Comparison of ENCODE assay signal across 10 cellular contexts in the genomic region with DNA sequence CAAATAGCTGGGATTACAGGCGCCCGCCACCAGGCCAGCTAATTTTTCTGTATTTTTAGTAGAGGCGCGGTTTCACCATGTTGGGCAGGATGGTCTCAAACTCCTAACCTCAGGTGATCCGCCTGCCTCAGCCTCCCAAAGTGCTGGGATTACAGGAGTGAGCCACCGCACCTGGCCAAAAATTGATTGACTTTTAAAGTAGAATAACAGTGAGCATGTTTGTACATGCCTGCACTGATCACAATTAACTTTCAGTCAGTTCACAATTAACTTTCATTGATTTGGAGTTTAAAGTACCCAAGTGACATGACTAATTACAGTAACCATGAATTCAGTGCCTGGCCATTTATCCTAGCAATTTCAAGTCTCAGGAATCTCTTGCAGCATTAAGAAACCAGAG.
DNase-seq lines count a peak whose midpoint lies in the region; ATAC-seq and TF ChIP-seq lines count a peak whose summit lies in the region.
"Had no signal": no experiment of that assay in that cellular context is flagged by ENCODE, and none has a peak within 500 bp of the region (broad histone marks: within the 10 kb centered on the region; RNA-seq: fewer than 3 reads in every experiment).

No MANE protein-coding gene starts in this region.

- ATAC-seq in Right ventricle myocardium inferior (no peak), lower lobe of right lung (no peak), upper lobe of right lung (no peak), GM18498 (IDR thresholded peaks at IDR 0.05; ENCODE audit: unreplicated experiment) (no peak)

- no peaks in the 10 kb centered on the region for H3K9me3 ChIP-seq in left ventricle myocardium inferior (replicated peaks)
- no peaks in the 10 kb centered on the region for H3K9me3 ChIP-seq in adipocyte (ENCODE audit: control insufficient read depth, low read length)
- no peaks in the 10 kb centered on the region for H3K9me3 ChIP-seq in lower lobe of right lung
- H3K9me3 ChIP-seq in upper lobe of right lung, result no peaks in the 10 kb centered on the region

- TF ChIP-seq CTCF in left ventricle myocardium inferior (IDR thresholded peaks at IDR 0.05; ENCODE audit: borderline replicate concordance), result no peak
- no peak for TF ChIP-seq CTCF in lower lobe of right lung (IDR thresholded peaks at IDR 0.05)
- no peak for TF ChIP-seq CTCF in upper lobe of right lung (IDR thresholded peaks at IDR 0.05)

- peaks cover 72% of the 10 kb centered on the region for H3K4me1 ChIP-seq in left ventricle myocardium inferior
- peaks cover 20% of the 10 kb centered on the region for H3K4me1 ChIP-seq in adipocyte (ENCODE audit: control insufficient read depth, insufficient read depth, low read length)
- H3K4me1 ChIP-seq in lower lobe of right lung, result peaks cover 14% of the 10 kb centered on the region
- peaks cover 11% of the 10 kb centered on the region for H3K4me1 ChIP-seq in upper lobe of right lung

- intact Hi-C loops in left ventricle myocardium inferior (cut with micrococcal nuclease), result no loop called here
- intact Hi-C loops in Right ventricle myocardium inferior (cut with DNase I), result no loop called here
- intact Hi-C loops in lower lobe of right lung (cut with DNase I), result no loop called here
- intact Hi-C loops in upper lobe of right lung (cut with DNase I), result no loop called here

- H3K36me3 ChIP-seq in left ventricle myocardium inferior (no peaks in the 10 kb centered on the region), adipocyte (ENCODE audit: control insufficient read depth, insufficient read depth, low read length, severe bottlenecking) (no peaks in the 10 kb centered on the region), lower lobe of right lung (no peaks in the 10 kb centered on the region), upper lobe of right lung (no peaks in the 10 kb centered on the region)

- no peaks in the 10 kb centered on the region for H3K27me3 ChIP-seq in left ventricle myocardium inferior (ENCODE audit: low read depth)
- H3K27me3 ChIP-seq in adipocyte (replicated peaks; ENCODE audit: control insufficient read depth, insufficient read depth, low read length), result no peaks in the 10 kb centered on the region
- no peaks in the 10 kb centered on the region for H3K27me3 ChIP-seq in lower lobe of right lung (ENCODE audit: low read depth)
- no peaks in the 10 kb centered on the region for H3K27me3 ChIP-seq in upper lobe of right lung

- peak overlapping the region; percentile 67 for H3K27ac ChIP-seq in left ventricle myocardium inferior (replicated peaks)
- H3K27ac ChIP-seq in lower lobe of right lung, result peak overlapping the region; percentile 2
- H3K27ac ChIP-seq in upper lobe of right lung, result peak overlapping the region; percentile 55
- H3K27ac ChIP-seq: VCaP had no signal

- no peak overlapping the region for H3K9ac ChIP-seq in adipocyte (ENCODE audit: low read length)

- peak overlapping the region; percentile 18 for H3K4me3 ChIP-seq in left ventricle myocardium inferior
- peak overlapping the region; percentile 65 for H3K4me3 ChIP-seq in adipocyte (ENCODE audit: low read length)
- H3K4me3 ChIP-seq in lower lobe of right lung, result no peak overlapping the region
- no peak overlapping the region for H3K4me3 ChIP-seq in upper lobe of right lung

- no peak for DNase-seq in left ventricle myocardium inferior
- no peak for DNase-seq in Right ventricle myocardium inferior (ENCODE audit: missing footprints)
- DNase-seq in adipocyte (ENCODE audit: low read depth), result no peak
- DNase-seq in lower lobe of right lung, result no peak
- DNase-seq in upper lobe of right lung, result no peak
- DNase-seq in SHP77 treated with DMSO at 0.1 percent for 48 hours (lab: John Stamatoyannopoulos, UW), result no peak
- no peak for DNase-seq in amygdala (lab: John Stamatoyannopoulos, UW)
- DNase-seq: NCI-H345 had no signal

Comparison
In these comparisons a context has a peak if more than half of its experiments do, and no peak if none do; other contexts are left out.
1. H3K27ac ChIP-seq: peak in every context shown above with its lines; median percentile 67 in left ventricle myocardium inferior; 55 in upper lobe of right lung; 2 in lower lobe of right lung.
2. H3K4me3 ChIP-seq: peak in left ventricle myocardium inferior (single experiment) and adipocyte (single experiment); none in lower lobe of right lung (single experiment) and upper lobe of right lung (single experiment).